11 cellular contexts compared by ENCODE assay signal in the genomic region with DNA sequence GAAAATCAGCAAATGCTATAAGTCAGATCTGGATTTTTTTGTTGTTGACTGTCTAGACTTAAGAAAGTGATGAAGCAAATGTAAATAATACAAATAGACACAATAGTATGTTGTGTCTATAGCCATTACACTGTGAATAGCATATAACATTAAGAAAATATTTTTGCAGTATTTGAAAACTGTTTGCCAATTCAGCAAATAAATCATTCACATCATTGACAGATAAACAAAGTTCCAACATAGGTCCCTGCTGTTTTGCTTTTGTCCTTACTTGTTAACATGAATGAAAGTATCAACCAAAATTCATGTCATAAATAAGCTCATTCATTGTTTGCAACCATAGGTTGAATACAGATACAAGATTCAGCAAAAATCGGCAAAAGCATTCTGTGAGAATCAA.
"Had no signal": no experiment of that assay in that cellular context is flagged by ENCODE, and none has a peak within 500 bp of the region (broad histone marks: within the 10 kb centered on the region; RNA-seq: fewer than 3 reads in every experiment).

No MANE protein-coding gene starts in this region.

- FAIRE-seq: H1, H54 had no signal

- ATAC-seq: GM23338, HCT116 had no signal

- H3K4me1 ChIP-seq: HAP-1 had no signal

- DNase-seq: GM23248, GOT3, H7, H9, HCEC 1CT, HFFc6 had no signal

- H3K4me2 ChIP-seq: GM23338 had no signal

- H3K27ac ChIP-seq: GM23248 had no signal

- H3K9ac ChIP-seq: GM23248 had no signal

- H2AFZ ChIP-seq: GM23248, GM23338 had no signal

- H3K4me3 ChIP-seq: GM23248, GM23338, HAP-1 had no signal

- H3K9me3 ChIP-seq: HAP-1 had no signal

- H3K36me3 ChIP-seq: HAP-1 had no signal
